Comparison of ENCODE assay signal across 3 cellular contexts in genomic region chr12:75558262-75558661, GRCh38.
TF ChIP-seq lines count a peak whose summit lies in the region.

No MANE protein-coding gene starts in this region.

TF ChIP-seq in GM23338, 12 proteins besides CTCF, POLR2A, EP300 and RAD21:
- TF ChIP-seq EZH2phosphoT487 (IDR thresholded peaks at IDR 0.05; ENCODE audit: unreplicated experiment), result no peak
- TF ChIP-seq NANOG (IDR thresholded peaks at IDR 0.05; ENCODE audit: borderline replicate concordance), result no peak
- TF ChIP-seq EZH2 (IDR thresholded peaks at IDR 0.05; ENCODE audit: low read depth, unreplicated experiment), result no peak
- no peak for TF ChIP-seq ETS1 (IDR thresholded peaks at IDR 0.05)
- no peak for TF ChIP-seq CREB1 (CRISPR knock-in tag; IDR thresholded peaks at IDR 0.05; ENCODE audit: low read depth)

TF ChIP-seq in IMR-90, 13 proteins besides CTCF, POLR2A, EP300 and RAD21:
- TF ChIP-seq SMC3 (IDR thresholded peaks at IDR 0.05; ENCODE audit: low read depth, low read length) (no peak), MAZ (IDR thresholded peaks at IDR 0.05; ENCODE audit: borderline replicate concordance, low read depth, low read length) (no peak), FOS (IDR thresholded peaks at IDR 0.05; ENCODE audit: low read depth, low read length) (no peak)

TF ChIP-seq in H1, 55 proteins besides CTCF, POLR2A, EP300 and RAD21:
- no peak for TF ChIP-seq SP1 (IDR thresholded peaks at IDR 0.05; ENCODE audit: low read depth, low read length)
- TF ChIP-seq CBX5 (IDR thresholded peaks at IDR 0.05; ENCODE audit: low read depth, low read length), result no peak
- TF ChIP-seq USF2 (IDR thresholded peaks at IDR 0.05; ENCODE audit: low read length), result no peak
- TF ChIP-seq TEAD4 (IDR thresholded peaks at IDR 0.05; ENCODE audit: low read depth, low read length), result no peak
- TF ChIP-seq BCL11A (IDR thresholded peaks at IDR 0.05; ENCODE audit: low read depth in 2 of 2, low read length in 2 of 2), result no peak
- TF ChIP-seq MAX (IDR thresholded peaks at IDR 0.05), result no peak
- no peak for TF ChIP-seq JUND (IDR thresholded peaks at IDR 0.05; ENCODE audit: low read length)
- no peak for TF ChIP-seq ATF3 (IDR thresholded peaks at IDR 0.05; ENCODE audit: insufficient read depth, low read depth, low read length)
- no peak for TF ChIP-seq MAFK (IDR thresholded peaks at IDR 0.05; ENCODE audit: low read depth, low read length)
- no peak for TF ChIP-seq SP2 (IDR thresholded peaks at IDR 0.05; ENCODE audit: low read length)
- no peak for TF ChIP-seq POLR2AphosphoS5 (IDR thresholded peaks at IDR 0.05; ENCODE audit: low read depth, low read length)
- TF ChIP-seq PHF8 (conservative IDR thresholded peaks at IDR 0.05; ENCODE audit: low read depth, low read length), result no peak
- TF ChIP-seq YY1 (IDR thresholded peaks at IDR 0.05; ENCODE audit: low read depth, low read length), result no peak
- no peak for TF ChIP-seq ATF2 (IDR thresholded peaks at IDR 0.05; ENCODE audit: low read length)
- TF ChIP-seq SAP30 (IDR thresholded peaks at IDR 0.05; ENCODE audit: insufficient read depth, insufficient replicate concordance, low read length), result no peak
- no peak for TF ChIP-seq SP4 (IDR thresholded peaks at IDR 0.05; ENCODE audit: low read length)
- no peak for TF ChIP-seq ZNF274 (IDR thresholded peaks at IDR 0.05; ENCODE audit: borderline replicate concordance, extremely low read depth, low read length)
